Comparison of ENCODE assay signal across 8 cellular contexts in genomic region chrX:113929004-113929403, GRCh38.
A peak's percentile ranks its signal among the peaks of the same experiment; 100 is the strongest.
DNase-seq lines count a peak whose midpoint lies in the region; ATAC-seq, FAIRE-seq and TF ChIP-seq lines count a peak whose summit lies in the region.

No MANE protein-coding gene starts in this region.

- H3K9ac ChIP-seq in H1 (replicated peaks in 1 of 4; ENCODE audit: extremely low read depth in 1 of 4, low read depth in 3 of 4, low read length in 3 of 4), result no peak overlapping the region

- no peaks in the 10 kb centered on the region for H3K23me2 ChIP-seq in H1 (ENCODE audit: low read depth, low read length)

- POLR2A ChIA-PET in H1 (lab: Charles Lee; ENCODE audit: partially characterized antibody), result interaction anchor here (1.0 to 1.4 kb wide), 2 partner anchors 111 to 115 kb away, joined by 3 to 4 read pairs; no protein-coding TSS in a partner anchor

- CTCF ChIA-PET in H1 (lab: Charles Lee; ENCODE audit: partially characterized antibody), result no interaction called here

- TF ChIP-seq RAD21 in H1 (IDR thresholded peaks at IDR 0.05 in 1 of 2, conservative IDR thresholded peaks at IDR 0.05 in 1 of 2; ENCODE audit: low read depth in 2 of 2, low read length in 2 of 2), result peak; percentile 92 to 93

- FAIRE-seq in H54 (lab: Jason Lieb, UNC), result no peak
- FAIRE-seq in H1 (lab: Jason Lieb, UNC), result peak; percentile 100
- FAIRE-seq in small intestine (lab: Jason Lieb, UNC), result no peak

- no peak overlapping the region for H4K5ac ChIP-seq in H1 (ENCODE audit: insufficient read length, low read depth, low read length)

- peak; percentile 38 to 74 (median 57); a peak in 3 of 4 replicates for TF ChIP-seq CTCF in H1 (IDR thresholded peaks at IDR 0.05; ENCODE audit: control extremely low read depth in 1 of 3, insufficient read depth in 1 of 3, low read depth in 1 of 3, low read length in 3 of 3)

- 4% methylated on average over 2 of the region's 3 CpGs; no CpG with 5 or more reads in 1 of the 2 experiments for WGBS in H1 (ENCODE audit: extremely low coverage in 1 of 2, insufficient coverage in 1 of 2, insufficient read length in 1 of 2, insufficient replicate concordance in 2 of 2, low coverage in 1 of 2, low lambda C conversion rate in 2 of 2, missing lambda C conversion rate in 1 of 2), 2 experiments
- 37 to 62% (median 46%) methylated on average over 3 of the region's 3 CpGs for WGBS in small intestine, 3 donors

- H4K91ac ChIP-seq in H1 (replicated peaks; ENCODE audit: insufficient read length, low read length), result no peak overlapping the region

- no peak overlapping the region for H3K4me2 ChIP-seq in H1 (ENCODE audit: insufficient read depth in 1 of 2, low read depth in 2 of 2, low read length in 2 of 2)

- no peak overlapping the region for H2BK12ac ChIP-seq in H1 (ENCODE audit: low read depth, low read length)

- H4K8ac ChIP-seq in H1 (ENCODE audit: extremely low read depth, insufficient read depth, low read length), result no peak overlapping the region

- H3K36me3 ChIP-seq in H1 (ENCODE audit: control insufficient read depth in 2 of 4, insufficient read depth in 4 of 4, low read length in 3 of 4) (peaks cover 0 to 6% (median 0%) of the 10 kb centered on the region in 4 experiments; a peak in 1 of 8 replicates), small intestine (ENCODE audit: control insufficient read depth in 2 of 2, insufficient read depth in 2 of 2, low read length in 2 of 2) (no peaks in the 10 kb centered on the region)

- H3K56ac ChIP-seq in H1 (replicated peaks; ENCODE audit: insufficient read length, low read depth, low read length), result no peak overlapping the region

- no peaks in the 10 kb centered on the region for H3K79me1 ChIP-seq in H1 (ENCODE audit: low read depth, low read length)

- no peak overlapping the region for H2AK5ac ChIP-seq in H1 (ENCODE audit: low read depth, low read length)

- no peak overlapping the region for H2BK20ac ChIP-seq in H1 (ENCODE audit: low read length)

- no peak overlapping the region for H3K4me3 ChIP-seq in H1 (ENCODE audit: extremely low read depth in 1 of 4, insufficient read depth in 2 of 4, low read depth in 3 of 4, low read length in 4 of 4)
- no peak overlapping the region for H3K4me3 ChIP-seq in small intestine (ENCODE audit: low read depth in 1 of 2, low read length in 2 of 2)

- H2BK120ac ChIP-seq in H1 (replicated peaks; ENCODE audit: low read depth, low read length), result no peak overlapping the region

- DNase-seq in Ammon's horn (ENCODE audit: low spot score) (peak; percentile 3), H54 (ENCODE audit: insufficient read length, low spot score) (peak; percentile 5), NCI-H82 (lab: John Stamatoyannopoulos, UW) (peak; percentile 76), H1 (ENCODE audit: low read depth in 1 of 2, low spot score in 2 of 2) (peak; percentile 46 to 50), small intestine (peak; percentile 0)
- DNase-seq in activated CD4-positive, CD25-positive, alpha-beta regulatory T cell (lab: John Stamatoyannopoulos, UW), result no peak

- 0 out of 2 replicates have a peak overlapping the region, but pooled peaks have one; percentile 40 for H2BK5ac ChIP-seq in H1 (ENCODE audit: low read depth, low read length)

- H3K27ac ChIP-seq in H1 (ENCODE audit: low read depth, low read length) (no peak overlapping the region), small intestine (ENCODE audit: low read depth in 1 of 2, low read length in 1 of 2) (no peak overlapping the region)

- no peak overlapping the region; the same call in 1 of the 2 replicates for H3K18ac ChIP-seq in H1 (ENCODE audit: extremely low read depth, low read length)

- H3K14ac ChIP-seq in H1 (ENCODE audit: insufficient read length), result no peak overlapping the region

- H4K20me1 ChIP-seq in H1 (replicated peaks in 1 of 2; ENCODE audit: control insufficient read depth in 1 of 2, insufficient read depth in 2 of 2, low read length in 2 of 2), result no peaks in the 10 kb centered on the region

- H3K27me3 ChIP-seq in H1 (replicated peaks in 1 of 4; ENCODE audit: control insufficient read depth in 3 of 4, extremely low read depth in 1 of 4, insufficient read depth in 3 of 4, low read length in 3 of 4) (no peaks in the 10 kb centered on the region), small intestine (ENCODE audit: control insufficient read depth in 2 of 2, insufficient read depth in 2 of 2, low read length in 2 of 2) (no peaks in the 10 kb centered on the region)

- TF ChIP-seq POLR2A in H54 (IDR thresholded peaks at IDR 0.05; ENCODE audit: low read depth, low read length) (no peak), H1 (IDR thresholded peaks at IDR 0.05; ENCODE audit: control extremely low read depth in 1 of 2, low read depth in 2 of 2, low read length in 2 of 2) (no peak)

- 0 out of 4 replicates have a peak, but pooled peaks cover 0 to 3% of the 10 kb centered on the region in 2 experiments for H3K9me3 ChIP-seq in H1 (ENCODE audit: insufficient read depth in 2 of 2, low read depth in 1 of 2, low read length in 1 of 2)
- no peaks in the 10 kb centered on the region for H3K9me3 ChIP-seq in small intestine (ENCODE audit: control insufficient read depth, low read depth)

- H3K4me1 ChIP-seq in H1 (replicated peaks in 1 of 4; ENCODE audit: control insufficient read depth in 3 of 4, insufficient read depth in 4 of 4, low read length in 3 of 4) (peaks cover 0 to 4% (median 0%) of the 10 kb centered on the region in 4 experiments; a peak in 2 of 7 replicates), small intestine (ENCODE audit: control insufficient read depth in 2 of 2, insufficient read depth in 1 of 2, low read depth in 1 of 2, low read length in 1 of 2) (no peaks in the 10 kb centered on the region)

- no peaks in the 10 kb centered on the region for H3K79me2 ChIP-seq in H1 (ENCODE audit: control insufficient read depth in 1 of 2, insufficient read depth in 2 of 2, low read length in 2 of 2)

- TF ChIP-seq EP300 in H1 (IDR thresholded peaks at IDR 0.05; ENCODE audit: borderline replicate concordance in 1 of 2, low read depth in 2 of 2, low read length in 2 of 2), result no peak

- ATAC-seq in HG03571 (IDR thresholded peaks at IDR 0.05; ENCODE audit: unreplicated experiment), result no peak
- no peak for ATAC-seq in GM21526 (IDR thresholded peaks at IDR 0.05; ENCODE audit: low FRiP score, unreplicated experiment)

- no peak overlapping the region for H2AFZ ChIP-seq in H1 (ENCODE audit: low read length)

- H3K4ac ChIP-seq in H1 (replicated peaks; ENCODE audit: insufficient read length, low read depth, low read length), result no peak overlapping the region

- H3K23ac ChIP-seq in H1 (ENCODE audit: insufficient read length), result no peak overlapping the region

- no peak overlapping the region for H2BK15ac ChIP-seq in H1 (ENCODE audit: low read length)

TF ChIP-seq in H1, 55 proteins besides CTCF, POLR2A, EP300 and RAD21 (continues in another document):
- TF ChIP-seq CREB1 (IDR thresholded peaks at IDR 0.05), result no peak
- TF ChIP-seq ZNF274 (IDR thresholded peaks at IDR 0.05; ENCODE audit: borderline replicate concordance, extremely low read depth, low read length), result no peak
- TF ChIP-seq SRF (IDR thresholded peaks at IDR 0.05; ENCODE audit: low read depth, low read length), result no peak
- TF ChIP-seq ASH2L (IDR thresholded peaks at IDR 0.05; ENCODE audit: low read length), result no peak
- TF ChIP-seq HDAC2 (IDR thresholded peaks at IDR 0.05; ENCODE audit: borderline replicate concordance in 1 of 2, low read depth in 2 of 2, low read length in 2 of 2), result no peak

Comparison
In these comparisons a context has a peak if more than half of its experiments do, and no peak if none do; other contexts are left out.
1. DNase-seq: peak in Ammon's horn (single experiment), H54 (single experiment), NCI-H82 (single experiment), H1 (2 of 2) and small intestine (single experiment); none in activated CD4-positive, CD25-positive, alpha-beta regulatory T cell (0 of 4).